In the genomic region with DNA sequence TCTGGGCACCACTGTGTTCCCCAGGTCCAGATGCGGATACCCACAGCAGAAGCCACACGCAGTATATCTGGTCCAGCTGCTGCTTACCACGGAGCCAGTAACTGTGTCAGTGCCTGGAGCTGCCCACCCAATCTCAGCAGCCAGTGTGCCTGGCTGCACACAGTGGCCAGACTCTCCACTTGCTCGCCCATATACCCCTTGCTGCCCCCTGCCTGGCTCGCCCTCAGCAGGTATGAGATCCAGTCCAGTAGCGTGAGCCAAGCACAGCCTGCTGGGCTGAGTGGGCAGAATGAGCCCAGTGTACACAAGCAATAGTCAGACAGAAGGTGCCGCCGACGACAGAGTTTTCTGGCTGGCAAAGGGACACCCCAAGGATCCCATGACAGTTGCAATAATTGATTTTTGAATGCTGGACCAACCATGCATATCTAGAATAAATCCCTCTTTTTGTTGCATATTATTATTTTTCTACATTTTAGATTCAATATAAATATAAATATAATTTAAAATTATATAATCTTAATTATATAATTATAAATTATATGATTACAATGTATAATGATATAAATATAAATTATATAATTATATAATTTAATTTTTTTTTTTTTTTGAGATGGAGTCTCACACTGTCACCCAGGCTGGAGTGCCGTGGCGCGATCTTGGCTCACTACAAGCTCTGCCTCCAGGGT, we compare ENCODE assay signal across 15 cellular contexts.
DNase-seq lines count a peak whose midpoint lies in the region; ATAC-seq, FAIRE-seq and TF ChIP-seq lines count a peak whose summit lies in the region.
"Had no signal": no experiment of that assay in that cellular context is flagged by ENCODE, and none has a peak within 500 bp of the region (broad histone marks: within the 10 kb centered on the region; RNA-seq: fewer than 3 reads in every experiment).

No MANE protein-coding gene starts in this region.

- no peak overlapping the region for H2AFZ ChIP-seq in K562 (ENCODE audit: low read depth, low read length)
- no peak overlapping the region for H2AFZ ChIP-seq in mesenchymal stem cell (ENCODE audit: low read depth, low read length)

- H3K9ac ChIP-seq in K562 (ENCODE audit: insufficient read depth in 1 of 2, low read depth in 2 of 2, low read length in 2 of 2) (no peak overlapping the region), mesenchymal stem cell (ENCODE audit: low read length) (no peak overlapping the region)
- H3K9ac ChIP-seq: GM23248 had no signal

- no peak overlapping the region for H3K4me2 ChIP-seq in K562 (ENCODE audit: insufficient read depth, low read length)
- no peak overlapping the region for H3K4me2 ChIP-seq in mesenchymal stem cell (ENCODE audit: low read length, poor library complexity, severe bottlenecking)

- H3K9me3 ChIP-seq in right atrium auricular region = no peaks in the 10 kb centered on the region
- no peaks in the 10 kb centered on the region for H3K9me3 ChIP-seq in heart right ventricle
- no peaks in the 10 kb centered on the region; the same call in 1 of the 2 replicates for H3K9me3 ChIP-seq in K562 (replicated peaks; ENCODE audit: control insufficient read depth, insufficient read depth, low read depth, low read length)
- no peaks in the 10 kb centered on the region for H3K9me3 ChIP-seq in mesenchymal stem cell (ENCODE audit: control insufficient read depth, low read length)

- H3K27me3 ChIP-seq in right atrium auricular region (no peaks in the 10 kb centered on the region), heart right ventricle (no peaks in the 10 kb centered on the region), K562 (ENCODE audit: control insufficient read depth in 2 of 2, insufficient read depth in 2 of 2, low read length in 2 of 2) (no peaks in the 10 kb centered on the region), mesenchymal stem cell (ENCODE audit: control insufficient read depth in 1 of 2, insufficient read depth in 1 of 2, low read length in 2 of 2) (no peaks in the 10 kb centered on the region)

- H4K91ac ChIP-seq in mesenchymal stem cell (ENCODE audit: low read length) = no peak overlapping the region

- H3K4me1 ChIP-seq in right atrium auricular region = no peaks in the 10 kb centered on the region
- no peaks in the 10 kb centered on the region for H3K4me1 ChIP-seq in heart right ventricle
- H3K4me1 ChIP-seq in K562 (replicated peaks in 1 of 2; ENCODE audit: control insufficient read depth in 2 of 2, insufficient read depth in 2 of 2, low read length in 2 of 2) = no peaks in the 10 kb centered on the region
- no peaks in the 10 kb centered on the region for H3K4me1 ChIP-seq in mesenchymal stem cell (ENCODE audit: control insufficient read depth, insufficient read depth, low read depth, low read length)

- no peak overlapping the region for H3K4me3 ChIP-seq in right atrium auricular region
- no peak overlapping the region for H3K4me3 ChIP-seq in heart right ventricle
- H3K4me3 ChIP-seq in K562 = no peak overlapping the region
- no peak overlapping the region for H3K4me3 ChIP-seq in mesenchymal stem cell (ENCODE audit: insufficient read depth in 1 of 2, low read depth in 1 of 2, low read length in 2 of 2)
- H3K4me3 ChIP-seq: GM23248 had no signal

- H2BK15ac ChIP-seq in mesenchymal stem cell (ENCODE audit: low read depth, poor library complexity, severe bottlenecking) = no peak overlapping the region

- intact Hi-C loops in heart right ventricle (cut with DNase I) = no loop called here
- intact Hi-C loops in K562 (cut with micrococcal nuclease) = no loop called here

- H2AK5ac ChIP-seq in mesenchymal stem cell (ENCODE audit: low read length, severe bottlenecking) = no peak overlapping the region

- peak overlapping the region; percentile 60 for H4K8ac ChIP-seq in mesenchymal stem cell (ENCODE audit: low read length)

- no peaks in the 10 kb centered on the region for H4K20me1 ChIP-seq in K562 (replicated peaks; ENCODE audit: control insufficient read depth, insufficient read depth, low read length)

- TF ChIP-seq EP300 in K562 (IDR thresholded peaks at IDR 0.05; ENCODE audit: low read length) = no peak

- H3K79me2 ChIP-seq in K562 (ENCODE audit: control insufficient read depth, insufficient read depth, low read length) = no peaks in the 10 kb centered on the region

- CTCF ChIA-PET in K562 (lab: Yijun Ruan, JAX; ENCODE audit: low intra/inter-chr PET ratio) = no interaction called here

- no peak for TF ChIP-seq RAD21 in K562 (CRISPR knock-in tag; conservative IDR thresholded peaks at IDR 0.05 in 1 of 2, IDR thresholded peaks at IDR 0.05 in 1 of 2)

- POLR2A ChIA-PET in K562 (lab: Yijun Ruan, JAX) = no interaction called here

- H3K14ac ChIP-seq in mesenchymal stem cell (ENCODE audit: low read length in 2 of 2) = peak overlapping the region in 1 of 2 experiments; percentile 58

- no peak overlapping the region for H3K23ac ChIP-seq in mesenchymal stem cell (ENCODE audit: low read length in 2 of 2)

- DNase-seq in right atrium auricular region (ENCODE audit: low spot score) = peak; percentile 53
- no peak for DNase-seq in heart right ventricle
- DNase-seq in K562 (ENCODE audit: extremely low read depth in 1 of 4, low spot score in 3 of 4) = no peak
- no peak for DNase-seq in mesenchymal stem cell
- DNase-seq in NCI-H128 (lab: John Stamatoyannopoulos, UW; ENCODE audit: unreplicated experiment) = no peak
- DNase-seq in NCI-H1048 (lab: John Stamatoyannopoulos, UW) = no peak
- DNase-seq in H54 (ENCODE audit: insufficient read length, low spot score) = no peak
- DNase-seq: C1 segment of cervical spinal cord; CD4-positive, alpha-beta T cell; DND-41; GF-D8; GM23248; H9 had no signal

- peak overlapping the region in 1 of 2 experiments; percentile 11 for H2BK12ac ChIP-seq in mesenchymal stem cell (ENCODE audit: low read length in 2 of 2)

- H3K36me3 ChIP-seq in right atrium auricular region (no peaks in the 10 kb centered on the region), heart right ventricle (no peaks in the 10 kb centered on the region), K562 (ENCODE audit: control insufficient read depth, insufficient read depth, low read length) (no peaks in the 10 kb centered on the region), mesenchymal stem cell (ENCODE audit: control insufficient read depth in 1 of 2, insufficient read depth in 2 of 2, low read depth in 1 of 2, low read length in 2 of 2) (no peaks in the 10 kb centered on the region)

- no peak overlapping the region for H3K18ac ChIP-seq in mesenchymal stem cell (ENCODE audit: low read depth in 1 of 2, low read length in 2 of 2)

- no peak overlapping the region for H2BK120ac ChIP-seq in mesenchymal stem cell (ENCODE audit: low read depth, low read length)

- no TSS peak for BruUV-seq in K562 (replicated peaks; lab: Mats Ljungman, UMichigan)

- H3K27ac ChIP-seq in right atrium auricular region (no peak overlapping the region), heart right ventricle (no peak overlapping the region), K562 (ENCODE audit: extremely low read depth, low read depth, low read length) (no peak overlapping the region), mesenchymal stem cell (ENCODE audit: low read length, poor library complexity, severe bottlenecking) (no peak overlapping the region)
- H3K27ac ChIP-seq: GM23248 had no signal

- H3K9me1 ChIP-seq in K562 (ENCODE audit: control insufficient read depth, insufficient read depth, low read length) = no peaks in the 10 kb centered on the region

- H2BK5ac ChIP-seq in mesenchymal stem cell (ENCODE audit: low read depth, low read length, poor library complexity, severe bottlenecking) = no peak overlapping the region

- peak overlapping the region in 1 of 2 experiments; percentile 35 for H3K4ac ChIP-seq in mesenchymal stem cell (ENCODE audit: low read depth in 1 of 2, low read length in 2 of 2)

- ATAC-seq in heart right ventricle (no peak), K562 (peak; percentile 43), GM18498 (IDR thresholded peaks at IDR 0.05; ENCODE audit: unreplicated experiment) (no peak)

- FAIRE-seq in K562 (lab: Jason Lieb, UNC) = no peak
- FAIRE-seq in H54 (lab: Jason Lieb, UNC) = no peak
- FAIRE-seq: GM18507 had no signal

- TF ChIP-seq CTCF in right atrium auricular region (IDR thresholded peaks at IDR 0.05) = no peak
- no peak for TF ChIP-seq CTCF in heart right ventricle (IDR thresholded peaks at IDR 0.05)
- no peak for TF ChIP-seq CTCF in K562 (IDR thresholded peaks at IDR 0.05 in 2 of 3, conservative IDR thresholded peaks at IDR 0.05 in 1 of 3; ENCODE audit: insufficient read depth in 2 of 3, low read depth in 1 of 3, low read length in 3 of 3)

- 95% methylated on average over 12 of the region's 12 CpGs for WGBS in heart right ventricle, 2 donors
- 3% methylated on average over 9 of the region's 12 CpGs for WGBS in K562 (ENCODE audit: insufficient coverage, low coverage, missing lambda C conversion rate)
- 96% methylated on average over 11 of the region's 12 CpGs for WGBS in mesenchymal stem cell

- TF ChIP-seq POLR2A in K562 (conservative IDR thresholded peaks at IDR 0.05) (no peak), H54 (IDR thresholded peaks at IDR 0.05; ENCODE audit: low read depth, low read length) (no peak)

- no peaks in the 10 kb centered on the region for H3K79me1 ChIP-seq in mesenchymal stem cell (replicated peaks; ENCODE audit: low read length, poor library complexity, severe bottlenecking)

- in situ Hi-C loops in K562 (cut with MboI) = no loop called here

TF ChIP-seq in K562, 482 proteins besides CTCF, POLR2A, EP300 and RAD21 (continues in another document):
- TF ChIP-seq ZNF778 (CRISPR knock-in tag; IDR thresholded peaks at IDR 0.05) (no peak), TBL1XR1 (IDR thresholded peaks at IDR 0.05; ENCODE audit: low read length in 2 of 2) (no peak), ZZZ3 (IDR thresholded peaks at IDR 0.05) (no peak)
- TF ChIP-seq, protein P1, sequence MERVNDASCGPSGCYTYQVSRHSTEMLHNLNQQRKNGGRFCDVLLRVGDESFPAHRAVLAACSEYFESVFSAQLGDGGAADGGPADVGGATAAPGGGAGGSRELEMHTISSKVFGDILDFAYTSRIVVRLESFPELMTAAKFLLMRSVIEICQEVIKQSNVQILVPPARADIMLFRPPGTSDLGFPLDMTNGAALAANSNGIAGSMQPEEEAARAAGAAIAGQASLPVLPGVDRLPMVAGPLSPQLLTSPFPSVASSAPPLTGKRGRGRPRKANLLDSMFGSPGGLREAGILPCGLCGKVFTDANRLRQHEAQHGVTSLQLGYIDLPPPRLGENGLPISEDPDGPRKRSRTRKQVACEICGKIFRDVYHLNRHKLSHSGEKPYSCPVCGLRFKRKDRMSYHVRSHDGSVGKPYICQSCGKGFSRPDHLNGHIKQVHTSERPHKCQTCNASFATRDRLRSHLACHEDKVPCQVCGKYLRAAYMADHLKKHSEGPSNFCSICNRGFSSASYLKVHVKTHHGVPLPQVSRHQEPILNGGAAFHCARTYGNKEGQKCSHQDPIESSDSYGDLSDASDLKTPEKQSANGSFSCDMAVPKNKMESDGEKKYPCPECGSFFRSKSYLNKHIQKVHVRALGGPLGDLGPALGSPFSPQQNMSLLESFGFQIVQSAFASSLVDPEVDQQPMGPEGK (CRISPR knock-in tag; IDR thresholded peaks at IDR 0.05; ENCODE audit: borderline replicate concordance) = no peak
